ENCODE assay signal across 26 cellular contexts in the genomic region with DNA sequence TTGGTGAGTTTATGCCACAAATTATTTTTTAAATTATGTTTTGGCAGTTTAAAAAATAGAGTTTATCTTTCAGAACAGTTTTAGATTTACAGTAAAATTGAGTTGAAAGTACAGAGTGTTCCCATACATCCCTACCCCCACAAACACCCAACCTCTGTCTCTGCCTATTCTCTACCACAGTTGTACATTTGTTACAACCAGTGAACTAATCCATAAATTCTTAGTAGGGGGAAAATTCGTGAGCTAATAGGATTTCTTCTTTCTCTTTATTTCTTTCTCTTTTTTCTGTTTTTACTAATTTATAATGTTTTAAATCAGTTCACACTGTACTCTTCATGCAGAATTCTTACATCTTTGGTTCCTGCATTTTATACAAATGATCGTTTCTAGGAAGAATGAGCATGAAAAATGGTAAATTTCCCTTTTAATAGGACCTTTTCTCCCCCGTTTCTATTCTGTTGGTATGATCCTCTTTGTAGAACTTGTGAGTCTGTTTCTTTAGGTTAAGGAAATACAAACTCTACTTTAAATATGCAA. TPM values are rescaled to one million over a fixed set of nuclear protein-coding genes. Genes with fewer than 3 reads are reported as not detected.
"Had no signal": no experiment of that assay in that cellular context is flagged by ENCODE, and none has a peak within 500 bp of the region (broad histone marks: within the 10 kb centered on the region; RNA-seq: fewer than 3 reads in every experiment).

No MANE protein-coding gene starts in this region.

- H3K27me3 ChIP-seq: breast epithelium, esophagus squamous epithelium, spleen, tibial nerve had no signal

- H3K27ac ChIP-seq: breast epithelium, epithelial cell of prostate, esophagus squamous epithelium, left ventricle myocardium inferior, spleen, tibial nerve, WERI-Rb-1 had no signal

- H3K9me3 Mint-ChIP-seq: activated naive CD4-positive, alpha-beta T cell treated with anti-CD3 and anti-CD28 coated beads, Interleukin-2, amount 10 ng/mL, durations not matched to agents 7 days and 5 days; activated naive CD8-positive, alpha-beta T cell treated with anti-CD3 and anti-CD28 coated beads, Interleukin-2, amount 10 ng/mL, durations not matched to agents 7 days and 5 days; activated T-helper 1 cell treated with anti-CD3 and anti-CD28 coated beads, Interleukin-12 subunit alpha, Interleukin-12 subunit beta, Interleukin-2, Interleukin-4 antibody, amounts not matched to agents 30 ng/mL and 10 ng/mL and 1 ng/mL, durations not matched to agents 14 hours and 24 hours and 36 hours; central memory CD8-positive, alpha-beta T cell; natural killer cell treated with Interleukin-12 subunit alpha and Interleukin-12 subunit beta and Interleukin-15 and Interleukin-18, amount 100 ng/mL, for 72 hours had no signal

- ATAC-seq: activated CD4-positive, CD25-positive, alpha-beta regulatory T cell treated with anti-CD3 and anti-CD28 coated beads, Interleukin-2, amount 50 U/mL, for 24 hours; mucosa of descending colon; natural killer cell treated with Interleukin-12 subunit alpha and Interleukin-12 subunit beta and Interleukin-15 and Interleukin-18, amount 100 ng/mL, for 72 hours; right cardiac atrium had no signal

- H3K4me1 Mint-ChIP-seq: activated naive CD4-positive, alpha-beta T cell treated with anti-CD3 and anti-CD28 coated beads, Interleukin-2, amount 10 ng/mL, durations not matched to agents 7 days and 5 days; activated naive CD8-positive, alpha-beta T cell treated with anti-CD3 and anti-CD28 coated beads, Interleukin-2, amount 10 ng/mL, durations not matched to agents 7 days and 5 days; central memory CD8-positive, alpha-beta T cell had no signal

- H3K4me1 ChIP-seq: breast epithelium, esophagus squamous epithelium, left ventricle myocardium inferior, spleen, tibial nerve had no signal

- H3K27ac Mint-ChIP-seq: activated naive CD4-positive, alpha-beta T cell treated with anti-CD3 and anti-CD28 coated beads, Interleukin-2, amount 10 ng/mL, durations not matched to agents 7 days and 5 days; activated naive CD8-positive, alpha-beta T cell treated with anti-CD3 and anti-CD28 coated beads, Interleukin-2, amount 10 ng/mL, durations not matched to agents 7 days and 5 days; activated T-helper 1 cell treated with anti-CD3 and anti-CD28 coated beads, Interleukin-12 subunit alpha, Interleukin-12 subunit beta, Interleukin-2, Interleukin-4 antibody, amounts not matched to agents 30 ng/mL and 10 ng/mL and 1 ng/mL, durations not matched to agents 14 hours and 24 hours and 36 hours; natural killer cell treated with Interleukin-12 subunit alpha and Interleukin-12 subunit beta and Interleukin-15 and Interleukin-18, amount 100 ng/mL, for 72 hours had no signal

- DNase-seq: activated CD4-positive, alpha-beta T cell treated with anti-CD3 and anti-CD28 coated beads for 48 hours; activated CD4-positive, alpha-beta T cell treated with anti-CD3 and anti-CD28 coated beads, Interleukin-2, amount 50 U/mL, for 48 hours; activated CD8-positive, alpha-beta memory T cell treated with anti-CD3 and anti-CD28 coated beads for 24 hours; activated gamma-delta T cell; activated naive CD4-positive, alpha-beta T cell treated with anti-CD3 and anti-CD28 coated beads, Interleukin-2, amount 10 ng/mL, durations not matched to agents 7 days and 5 days; activated naive CD8-positive, alpha-beta T cell treated with anti-CD3 and anti-CD28 coated beads, Interleukin-2, amount 10 ng/mL, durations not matched to agents 7 days and 5 days; effector CD4-positive, alpha-beta T cell; esophagus squamous epithelium; islet precursor cell; left ventricle myocardium inferior; posterior cingulate gyrus; spleen; stimulated activated naive CD4-positive, alpha-beta T cell; WERI-Rb-1 had no signal

- H3K9me3 ChIP-seq: breast epithelium, esophagus squamous epithelium, left ventricle myocardium inferior, mucosa of descending colon, spleen, tibial nerve had no signal

- H3K4me3 Mint-ChIP-seq: activated naive CD4-positive, alpha-beta T cell treated with anti-CD3 and anti-CD28 coated beads, Interleukin-2, amount 10 ng/mL, durations not matched to agents 7 days and 5 days; activated naive CD8-positive, alpha-beta T cell treated with anti-CD3 and anti-CD28 coated beads, Interleukin-2, amount 10 ng/mL, durations not matched to agents 7 days and 5 days; activated T-helper 1 cell treated with anti-CD3 and anti-CD28 coated beads, Interleukin-12 subunit alpha, Interleukin-12 subunit beta, Interleukin-2, Interleukin-4 antibody, amounts not matched to agents 30 ng/mL and 10 ng/mL and 1 ng/mL, durations not matched to agents 14 hours and 24 hours and 36 hours; central memory CD8-positive, alpha-beta T cell; natural killer cell treated with Interleukin-12 subunit alpha and Interleukin-12 subunit beta and Interleukin-15 and Interleukin-18, amount 100 ng/mL, for 72 hours had no signal

- H3K4me3 ChIP-seq: breast epithelium, esophagus squamous epithelium, left ventricle myocardium inferior, lung, mucosa of descending colon, spleen, tibial nerve had no signal

- H3K27me3 Mint-ChIP-seq: activated naive CD4-positive, alpha-beta T cell treated with anti-CD3 and anti-CD28 coated beads, Interleukin-2, amount 10 ng/mL, durations not matched to agents 7 days and 5 days; central memory CD8-positive, alpha-beta T cell; natural killer cell treated with Interleukin-12 subunit alpha and Interleukin-12 subunit beta and Interleukin-15 and Interleukin-18, amount 100 ng/mL, for 72 hours had no signal

- FAIRE-seq: colon, TTC549 had no signal

- H3K36me3 ChIP-seq: breast epithelium, esophagus squamous epithelium, left ventricle myocardium inferior, spleen, tibial nerve, WERI-Rb-1 had no signal

- H3K36me3 Mint-ChIP-seq: activated naive CD4-positive, alpha-beta T cell treated with anti-CD3 and anti-CD28 coated beads, Interleukin-2, amount 10 ng/mL, durations not matched to agents 7 days and 5 days; activated naive CD8-positive, alpha-beta T cell treated with anti-CD3 and anti-CD28 coated beads, Interleukin-2, amount 10 ng/mL, durations not matched to agents 7 days and 5 days; natural killer cell treated with Interleukin-12 subunit alpha and Interleukin-12 subunit beta and Interleukin-15 and Interleukin-18, amount 100 ng/mL, for 72 hours had no signal

RNA-seq across cellular contexts. Expression of a gene that starts 56.7 kb away (rescaled TPM):
- total RNA-seq: activated naive CD8-positive, alpha-beta T cell treated with anti-CD3 and anti-CD28 coated beads, Interleukin-2, amount 10 ng/mL, durations not matched to agents 7 days and 5 days; activated T-helper 1 cell treated with anti-CD3 and anti-CD28 coated beads, Interleukin-12 subunit alpha, Interleukin-12 subunit beta, Interleukin-2, Interleukin-4 antibody, amounts not matched to agents 30 ng/mL and 10 ng/mL and 1 ng/mL, durations not matched to agents 14 hours and 24 hours and 36 hours; natural killer cell treated with Interleukin-12 subunit alpha and Interleukin-12 subunit beta and Interleukin-15 and Interleukin-18, amount 100 ng/mL, for 72 hours had no signal
